15 cellular contexts compared by ENCODE assay signal in genomic region chr2:109379507-109379906, GRCh38.
DNase-seq lines count a peak whose midpoint lies in the region; ATAC-seq and TF ChIP-seq lines count a peak whose summit lies in the region.
"Had no signal": no experiment of that assay in that cellular context is flagged by ENCODE, and none has a peak within 500 bp of the region (broad histone marks: within the 10 kb centered on the region; RNA-seq: fewer than 3 reads in every experiment).

No MANE protein-coding gene starts in this region.

- no peaks in the 10 kb centered on the region for H3K36me3 Mint-ChIP-seq in CD14-positive monocyte
- no peaks in the 10 kb centered on the region for H3K36me3 Mint-ChIP-seq in T-helper 17 cell (ENCODE audit: low read depth)
- H3K36me3 Mint-ChIP-seq: CD4-positive, alpha-beta memory T cell had no signal

- peak; percentile 4 for DNase-seq in CD14-positive monocyte (ENCODE audit: low spot score)
- peak in 2 of 3 donors; percentile 12 to 32 for DNase-seq in Peyer's patch
- DNase-seq in ecto neural progenitor cell (ENCODE audit: low spot score): peak; percentile 18
- peak; percentile 38 for DNase-seq in sciatic nerve (ENCODE audit: low spot score)
- DNase-seq in T-helper 17 cell: no peak
- no peak for DNase-seq in NCI-H1436 (lab: John Stamatoyannopoulos, UW)
- DNase-seq: CD4-positive, alpha-beta memory T cell; DMS79 treated with DMSO at 0.1 percent for 48 hours; GDM1; NCI-H1105; NCI-H187; NCI-H510A; SIG-M5 had no signal

- peaks cover 0 to 8% (median 0%) of the 10 kb centered on the region in 4 donors for H3K4me1 ChIP-seq in Peyer's patch

- no peak overlapping the region for H3K4me3 ChIP-seq in Peyer's patch

- H3K9me3 ChIP-seq in Peyer's patch (no peaks in the 10 kb centered on the region), T-helper 17 cell (ENCODE audit: control insufficient read depth, low read length, poor library complexity, severe bottlenecking) (no peaks in the 10 kb centered on the region)

- no peaks in the 10 kb centered on the region for H3K9me3 Mint-ChIP-seq in CD14-positive monocyte
- H3K9me3 Mint-ChIP-seq: CD4-positive, alpha-beta memory T cell had no signal

- H3K27me3 Mint-ChIP-seq in CD14-positive monocyte (ENCODE audit: low read depth in 3 of 3) (peaks cover 0 to 5% (median 4%) of the 10 kb centered on the region in 3 donors), T-helper 17 cell (peaks cover 36% of the 10 kb centered on the region)
- H3K27me3 Mint-ChIP-seq: B cell had no signal

- no peaks in the 10 kb centered on the region for H3K4me1 Mint-ChIP-seq in CD14-positive monocyte
- H3K4me1 Mint-ChIP-seq in T-helper 17 cell: peaks cover 3% of the 10 kb centered on the region
- H3K4me1 Mint-ChIP-seq: B cell; CD4-positive, alpha-beta memory T cell had no signal

- ATAC-seq in sciatic nerve (no peak), T-helper 17 cell (no peak), HG03442 (IDR thresholded peaks at IDR 0.05; ENCODE audit: unreplicated experiment) (no peak)

- no peak for TF ChIP-seq POLR2A in Peyer's patch (IDR thresholded peaks at IDR 0.05)

- H3K27ac ChIP-seq in Peyer's patch: no peak overlapping the region

- H3K36me3 ChIP-seq in Peyer's patch: no peaks in the 10 kb centered on the region

- intact Hi-C loops in CD14-positive monocyte (cut with micrococcal nuclease) (loop anchor here in 1 of 2 donors (10.0 kb wide), 1 partner anchor 245 kb away; no protein-coding TSS in a partner anchor), sciatic nerve (cut with DNase I) (no loop called here)

- H3K4me3 Mint-ChIP-seq in CD14-positive monocyte (no peak overlapping the region), T-helper 17 cell (no peak overlapping the region)
- H3K4me3 Mint-ChIP-seq: B cell; CD4-positive, alpha-beta memory T cell had no signal

- H3K27me3 ChIP-seq in Peyer's patch: no peaks in the 10 kb centered on the region

- TF ChIP-seq CTCF in CD14-positive monocyte (IDR thresholded peaks at IDR 0.05): no peak
- no peak for TF ChIP-seq CTCF in Peyer's patch (IDR thresholded peaks at IDR 0.05)

- no peak overlapping the region for H3K27ac Mint-ChIP-seq in CD14-positive monocyte
- H3K27ac Mint-ChIP-seq in T-helper 17 cell: no peak overlapping the region
- H3K27ac Mint-ChIP-seq: B cell had no signal

Comparison
In these comparisons a context has a peak if more than half of its experiments do, and no peak if none do; other contexts are left out.
1. DNase-seq: peak in CD14-positive monocyte (single experiment), Peyer's patch (2 of 3), ecto neural progenitor cell (single experiment) and sciatic nerve (single experiment); none in T-helper 17 cell (0 of 3) and NCI-H1436 (single experiment).